Comparison of ENCODE assay signal across 1 cellular context in genomic region chr4:153497988-153498967, GRCh38.
A peak's percentile ranks its signal among the peaks of the same experiment; 100 is the strongest.
TF ChIP-seq lines count a peak whose summit lies in the region.

No MANE protein-coding gene starts in this region.

TF ChIP-seq in GM12878, 131 proteins besides CTCF, POLR2A, EP300 and RAD21 (continued from another document):
- TF ChIP-seq ZBTB11 (CRISPR knock-in tag; IDR thresholded peaks at IDR 0.05) (no peak), MYC (IDR thresholded peaks at IDR 0.05; ENCODE audit: insufficient read depth, insufficient read length, insufficient replicate concordance, low read length, severe bottlenecking) (no peak), JUND (IDR thresholded peaks at IDR 0.05; ENCODE audit: low read depth, low read length) (no peak), ATF7 (IDR thresholded peaks at IDR 0.05; ENCODE audit: low read depth) (peak; percentile 84), ZSCAN29 (IDR thresholded peaks at IDR 0.05) (no peak), HCFC1 (IDR thresholded peaks at IDR 0.05; ENCODE audit: low read length) (no peak), IKZF1 (conservative IDR thresholded peaks at IDR 0.05) (peak; percentile 86), MAX (IDR thresholded peaks at IDR 0.05; ENCODE audit: low read depth, low read length) (peak; percentile 42; the same call in 1 of the 2 replicates), ZBED1 (IDR thresholded peaks at IDR 0.05; ENCODE audit: borderline replicate concordance) (peak; percentile 30; the same call in 1 of the 2 replicates), EED (IDR thresholded peaks at IDR 0.05; ENCODE audit: low read depth) (peak; percentile 70; the same call in 1 of the 2 replicates), PBX3 (IDR thresholded peaks at IDR 0.05; ENCODE audit: insufficient replicate concordance, low read depth, low read length) (no peak), POLR2AphosphoS5 (IDR thresholded peaks at IDR 0.05; ENCODE audit: low read length) (no peak), SREBF2 (IDR thresholded peaks at IDR 0.05; ENCODE audit: low read length) (no peak), IRF5 (IDR thresholded peaks at IDR 0.05; ENCODE audit: borderline replicate concordance) (no peak), YY1 (IDR thresholded peaks at IDR 0.05; ENCODE audit: low read depth, low read length) (no peak), CHD4 (IDR thresholded peaks at IDR 0.05) (no peak), TARDBP (IDR thresholded peaks at IDR 0.05; ENCODE audit: borderline replicate concordance) (no peak), MTA3 (IDR thresholded peaks at IDR 0.05; ENCODE audit: borderline replicate concordance, low read length) (peak; percentile 83), MEF2B (IDR thresholded peaks at IDR 0.05; ENCODE audit: partially characterized antibody, poor library complexity, severe bottlenecking) (peak; percentile 98)
